22 cellular contexts compared by ENCODE assay signal in genomic region chr2:144847347-144848080, GRCh38.
"Had no signal": no experiment of that assay in that cellular context is flagged by ENCODE, and none has a peak within 500 bp of the region (broad histone marks: within the 10 kb centered on the region; RNA-seq: fewer than 3 reads in every experiment).

No MANE protein-coding gene starts in this region.

- DNase-seq: hippocampal formation; kidney glomerular epithelial cell; left cardiac atrium; left lung; lower lobe of right lung; mammary epithelial cell; mesenchymal stem cell; naive B cell; natural killer cell; nephron progenitor cell; occipital lobe; spleen; stimulated activated CD4-positive, alpha-beta T cell treated with anti-CD3 and anti-CD28 coated beads, Interleukin-4, amount 100 ng/mL, for 24 hours; stimulated activated naive CD4-positive, alpha-beta T cell; tibial artery; upper lobe of right lung had no signal

- H3K9me3 ChIP-seq: left lung, lower lobe of right lung, neutrophil, right atrium auricular region, spleen, suprapubic skin, thoracic aorta, tibial artery, upper lobe of right lung had no signal

- H3K4me3 ChIP-seq: left lung, lower lobe of right lung, neural progenitor cell, right atrium auricular region, skin epidermis, spleen, suprapubic skin, thoracic aorta, tibial artery, upper lobe of right lung had no signal

- H3K4me2 ChIP-seq: neural progenitor cell had no signal

- H3K9ac ChIP-seq: neural progenitor cell had no signal

- H3K27me3 ChIP-seq: left lung, neural progenitor cell, neutrophil, right atrium auricular region, spleen, suprapubic skin, tibial artery, upper lobe of right lung had no signal

- H3K36me3 ChIP-seq: left lung, lower lobe of right lung, neural progenitor cell, neutrophil, right atrium auricular region, spleen, suprapubic skin, thoracic aorta, tibial artery, upper lobe of right lung had no signal

- H3K27ac ChIP-seq: left lung, lower lobe of right lung, neural progenitor cell, neutrophil, right atrium auricular region, skin epidermis, spleen, suprapubic skin, thoracic aorta, tibial artery, upper lobe of right lung had no signal

- H3K4me1 ChIP-seq: left lung, lower lobe of right lung, right atrium auricular region, spleen, suprapubic skin, tibial artery, upper lobe of right lung had no signal

- H2AFZ ChIP-seq: neural progenitor cell had no signal
